ENCODE assay signal across 1 cellular context in the genomic region with DNA sequence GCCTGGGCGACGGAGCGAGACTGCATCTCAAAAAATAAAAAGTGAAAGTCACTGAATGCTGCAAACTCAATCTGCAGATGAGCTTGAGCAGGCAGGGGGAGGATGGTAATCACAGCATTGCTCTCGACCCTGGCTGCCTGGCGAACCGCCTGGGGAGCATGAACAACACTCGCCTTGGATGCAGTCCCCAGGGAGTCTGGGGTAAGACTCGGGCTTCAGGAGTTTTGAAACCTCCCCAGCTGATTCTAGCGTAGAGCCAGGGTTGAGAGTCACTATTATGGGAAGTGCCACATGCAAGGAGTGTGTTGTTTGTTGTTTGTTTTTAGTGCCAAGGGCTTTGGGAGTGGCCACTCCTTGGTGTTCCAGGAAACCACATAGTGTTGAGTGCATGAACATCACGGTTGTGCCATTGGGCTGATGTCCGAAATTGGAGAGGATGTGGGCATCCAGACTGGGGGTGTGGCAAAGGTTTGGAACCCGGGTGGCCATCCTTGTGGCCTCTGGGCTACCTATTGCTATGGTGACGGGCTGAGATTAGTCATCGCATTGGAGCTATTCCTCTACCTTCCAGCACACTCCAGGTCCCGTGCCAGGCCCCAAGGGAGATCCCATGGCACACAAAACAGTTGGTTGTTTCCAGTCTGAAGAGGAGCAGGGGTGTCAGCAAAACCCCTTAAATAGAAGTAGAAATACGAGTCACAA.
TF ChIP-seq lines count a peak whose summit lies in the region.

No MANE protein-coding gene starts in this region.

TF ChIP-seq in GM23338, 12 proteins besides CTCF, POLR2A, EP300 and RAD21 (continued from another document):
- TF ChIP-seq, protein P1, sequence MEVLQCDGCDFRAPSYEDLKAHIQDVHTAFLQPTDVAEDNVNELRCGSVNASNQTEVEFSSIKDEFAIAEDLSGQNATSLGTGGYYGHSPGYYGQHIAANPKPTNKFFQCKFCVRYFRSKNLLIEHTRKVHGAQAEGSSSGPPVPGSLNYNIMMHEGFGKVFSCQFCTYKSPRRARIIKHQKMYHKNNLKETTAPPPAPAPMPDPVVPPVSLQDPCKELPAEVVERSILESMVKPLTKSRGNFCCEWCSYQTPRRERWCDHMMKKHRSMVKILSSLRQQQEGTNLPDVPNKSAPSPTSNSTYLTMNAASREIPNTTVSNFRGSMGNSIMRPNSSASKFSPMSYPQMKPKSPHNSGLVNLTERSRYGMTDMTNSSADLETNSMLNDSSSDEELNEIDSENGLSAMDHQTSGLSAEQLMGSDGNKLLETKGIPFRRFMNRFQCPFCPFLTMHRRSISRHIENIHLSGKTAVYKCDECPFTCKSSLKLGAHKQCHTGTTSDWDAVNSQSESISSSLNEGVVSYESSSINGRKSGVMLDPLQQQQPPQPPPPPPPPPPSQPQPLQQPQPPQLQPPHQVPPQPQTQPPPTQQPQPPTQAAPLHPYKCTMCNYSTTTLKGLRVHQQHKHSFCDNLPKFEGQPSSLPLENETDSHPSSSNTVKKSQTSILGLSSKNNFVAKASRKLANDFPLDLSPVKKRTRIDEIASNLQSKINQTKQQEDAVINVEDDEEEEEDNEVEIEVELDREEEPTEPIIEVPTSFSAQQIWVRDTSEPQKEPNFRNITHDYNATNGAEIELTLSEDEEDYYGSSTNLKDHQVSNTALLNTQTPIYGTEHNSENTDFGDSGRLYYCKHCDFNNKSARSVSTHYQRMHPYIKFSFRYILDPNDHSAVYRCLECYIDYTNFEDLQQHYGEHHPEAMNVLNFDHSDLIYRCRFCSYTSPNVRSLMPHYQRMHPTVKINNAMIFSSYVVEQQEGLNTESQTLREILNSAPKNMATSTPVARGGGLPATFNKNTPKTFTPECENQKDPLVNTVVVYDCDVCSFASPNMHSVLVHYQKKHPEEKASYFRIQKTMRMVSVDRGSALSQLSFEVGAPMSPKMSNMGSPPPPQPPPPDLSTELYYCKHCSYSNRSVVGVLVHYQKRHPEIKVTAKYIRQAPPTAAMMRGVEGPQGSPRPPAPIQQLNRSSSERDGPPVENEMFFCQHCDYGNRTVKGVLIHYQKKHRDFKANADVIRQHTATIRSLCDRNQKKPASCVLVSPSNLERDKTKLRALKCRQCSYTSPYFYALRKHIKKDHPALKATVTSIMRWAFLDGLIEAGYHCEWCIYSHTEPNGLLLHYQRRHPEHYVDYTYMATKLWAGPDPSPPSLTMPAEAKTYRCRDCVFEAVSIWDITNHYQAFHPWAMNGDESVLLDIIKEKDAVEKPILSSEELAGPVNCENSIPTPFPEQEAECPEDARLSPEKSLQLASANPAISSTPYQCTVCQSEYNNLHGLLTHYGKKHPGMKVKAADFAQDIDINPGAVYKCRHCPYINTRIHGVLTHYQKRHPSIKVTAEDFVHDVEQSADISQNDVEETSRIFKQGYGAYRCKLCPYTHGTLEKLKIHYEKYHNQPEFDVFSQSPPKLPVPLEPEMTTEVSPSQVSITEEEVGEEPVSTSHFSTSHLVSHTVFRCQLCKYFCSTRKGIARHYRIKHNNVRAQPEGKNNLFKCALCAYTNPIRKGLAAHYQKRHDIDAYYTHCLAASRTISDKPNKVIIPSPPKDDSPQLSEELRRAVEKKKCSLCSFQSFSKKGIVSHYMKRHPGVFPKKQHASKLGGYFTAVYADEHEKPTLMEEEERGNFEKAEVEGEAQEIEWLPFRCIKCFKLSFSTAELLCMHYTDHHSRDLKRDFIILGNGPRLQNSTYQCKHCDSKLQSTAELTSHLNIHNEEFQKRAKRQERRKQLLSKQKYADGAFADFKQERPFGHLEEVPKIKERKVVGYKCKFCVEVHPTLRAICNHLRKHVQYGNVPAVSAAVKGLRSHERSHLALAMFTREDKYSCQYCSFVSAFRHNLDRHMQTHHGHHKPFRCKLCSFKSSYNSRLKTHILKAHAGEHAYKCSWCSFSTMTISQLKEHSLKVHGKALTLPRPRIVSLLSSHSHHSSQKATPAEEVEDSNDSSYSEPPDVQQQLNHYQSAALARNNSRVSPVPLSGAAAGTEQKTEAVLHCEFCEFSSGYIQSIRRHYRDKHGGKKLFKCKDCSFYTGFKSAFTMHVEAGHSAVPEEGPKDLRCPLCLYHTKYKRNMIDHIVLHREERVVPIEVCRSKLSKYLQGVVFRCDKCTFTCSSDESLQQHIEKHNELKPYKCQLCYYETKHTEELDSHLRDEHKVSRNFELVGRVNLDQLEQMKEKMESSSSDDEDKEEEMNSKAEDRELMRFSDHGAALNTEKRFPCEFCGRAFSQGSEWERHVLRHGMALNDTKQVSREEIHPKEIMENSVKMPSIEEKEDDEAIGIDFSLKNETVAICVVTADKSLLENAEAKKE (CRISPR knock-in tag; IDR thresholded peaks at IDR 0.05), result no peak
- TF ChIP-seq ZNF331 (CRISPR knock-in tag; IDR thresholded peaks at IDR 0.05; ENCODE audit: low read depth), result no peak
